ENCODE assay signal across 1 cellular context in genomic region chr15:64249842-64250575, GRCh38.
TF ChIP-seq lines count a peak whose summit lies in the region.

No MANE protein-coding gene starts in this region.

TF ChIP-seq in endothelial cell of umbilical vein, 7 proteins besides CTCF, POLR2A, EP300 and RAD21:
- TF ChIP-seq, protein P1, sequence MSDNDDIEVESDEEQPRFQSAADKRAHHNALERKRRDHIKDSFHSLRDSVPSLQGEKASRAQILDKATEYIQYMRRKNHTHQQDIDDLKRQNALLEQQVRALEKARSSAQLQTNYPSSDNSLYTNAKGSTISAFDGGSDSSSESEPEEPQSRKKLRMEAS (IDR thresholded peaks at IDR 0.05; ENCODE audit: insufficient read depth, insufficient read length), result no peak
- TF ChIP-seq EZH2 (IDR thresholded peaks at IDR 0.05; ENCODE audit: borderline replicate concordance, low read depth, low read length, severe bottlenecking) (no peak), GATA2 (IDR thresholded peaks at IDR 0.05; ENCODE audit: insufficient read depth, insufficient read length, low read depth, low read length) (no peak), POLR2AphosphoS5 (IDR thresholded peaks at IDR 0.05; ENCODE audit: insufficient read depth, low read depth, low read length) (no peak), JUN (IDR thresholded peaks at IDR 0.05; ENCODE audit: borderline replicate concordance, insufficient read depth, insufficient read length, low read depth) (no peak), FOS (IDR thresholded peaks at IDR 0.05; ENCODE audit: borderline replicate concordance, insufficient read depth, low read length) (no peak), MYC (IDR thresholded peaks at IDR 0.05; ENCODE audit: low read depth, low read length) (no peak)
